ENCODE assay signal across 9 cellular contexts in the genomic region with DNA sequence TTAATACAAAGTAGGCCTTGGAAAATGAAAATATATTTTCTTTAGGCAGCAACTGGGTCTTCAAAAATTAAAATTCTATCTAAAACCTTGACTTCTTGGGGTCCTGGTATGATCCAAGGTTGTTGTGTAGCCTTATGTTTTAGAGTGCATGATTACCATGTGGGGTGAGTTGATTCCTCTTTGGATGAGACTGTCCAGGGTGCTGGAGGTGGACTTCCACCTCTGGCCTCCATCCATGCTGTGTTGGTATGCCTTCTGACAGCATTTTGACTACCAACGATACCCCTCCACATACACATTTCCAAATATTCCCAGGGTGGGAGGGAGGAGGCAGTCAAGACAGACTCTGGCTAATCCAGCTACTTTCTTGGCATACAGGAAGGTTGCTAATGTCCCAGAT.
"Had no signal": no experiment of that assay in that cellular context is flagged by ENCODE, and none has a peak within 500 bp of the region (broad histone marks: within the 10 kb centered on the region; RNA-seq: fewer than 3 reads in every experiment).

No MANE protein-coding gene starts in this region.

- DNase-seq: GM23248, GOT3, H7, HFFc6, IMR-90, KBM-7 had no signal

- H3K36me3 ChIP-seq: HAP-1 had no signal

- H3K9ac ChIP-seq: GM23248, KMS-11 had no signal

- H2AFZ ChIP-seq: GM23248 had no signal

- H3K27ac Mint-ChIP-seq: HFFc6 had no signal

- H3K27ac ChIP-seq: GM23248, HL-60, KMS-11 had no signal

- H3K4me3 ChIP-seq: GM23248, HAP-1 had no signal

- H3K4me3 Mint-ChIP-seq: HFFc6 had no signal

- H3K4me2 ChIP-seq: KMS-11 had no signal

- H3K9me3 ChIP-seq: HAP-1 had no signal

- H3K4me1 ChIP-seq: HAP-1 had no signal
